23 cellular contexts compared by ENCODE assay signal in the genomic region with DNA sequence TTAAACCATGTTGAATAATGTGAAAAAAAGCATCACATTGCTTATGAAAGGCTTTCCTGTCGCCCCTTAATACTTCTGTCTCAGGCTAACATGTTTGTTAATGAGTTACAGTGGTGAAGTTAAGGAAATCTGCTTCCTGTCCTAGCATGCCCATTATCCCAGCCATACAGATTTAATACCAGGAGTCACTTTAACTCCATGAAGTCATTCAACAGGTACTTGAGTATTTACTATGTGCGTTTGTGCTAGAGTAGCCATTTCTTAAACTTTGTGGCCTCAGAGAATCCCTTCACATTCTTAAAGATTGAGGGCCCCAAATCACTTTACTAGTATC. TPM values are rescaled to one million over a fixed set of nuclear protein-coding genes. Genes with fewer than 3 reads are reported as not detected.
DNase-seq lines count a peak whose midpoint lies in the region; ATAC-seq, FAIRE-seq and TF ChIP-seq lines count a peak whose summit lies in the region.
"Had no signal": no experiment of that assay in that cellular context is flagged by ENCODE, and none has a peak within 500 bp of the region (broad histone marks: within the 10 kb centered on the region; RNA-seq: fewer than 3 reads in every experiment).

No MANE protein-coding gene starts in this region.

- H3K27me3 Mint-ChIP-seq in activated CD4-positive, alpha-beta T cell treated with anti-CD3 and anti-CD28 coated beads for 36 hours = no peaks in the 10 kb centered on the region
- H3K27me3 Mint-ChIP-seq in astrocyte (ENCODE audit: low read depth, unreplicated experiment) = no peaks in the 10 kb centered on the region
- no peaks in the 10 kb centered on the region for H3K27me3 Mint-ChIP-seq in nephron (ENCODE audit: low read depth)
- H3K27me3 Mint-ChIP-seq in osteocyte (ENCODE audit: unreplicated experiment) = no peaks in the 10 kb centered on the region

- intact Hi-C loops in activated CD4-positive, alpha-beta T cell treated with anti-CD3 and anti-CD28 coated beads for 36 hours (cut with DNase I, micrococcal nuclease) = loop anchor here in 1 of 2 experiments (5.0 kb wide), 1 partner anchor 35 kb away; no protein-coding TSS in a partner anchor

- no peaks in the 10 kb centered on the region for H3K27me3 ChIP-seq in GM23248 (replicated peaks; ENCODE audit: insufficient read depth)
- H3K27me3 ChIP-seq in astrocyte (ENCODE audit: insufficient read depth, low read length) = no peaks in the 10 kb centered on the region
- H3K27me3 ChIP-seq: ascending aorta; BLaER1 treated with 17β-estradiol and CSF1 and Interleukin-3, amounts not matched to agents 10 nM and 100 nM; SJCRH30 had no signal

- no peaks in the 10 kb centered on the region for H3K9me3 ChIP-seq in GM23248 (ENCODE audit: low read depth)
- H3K9me3 ChIP-seq in astrocyte (ENCODE audit: insufficient read depth, low read depth, low read length) = no peaks in the 10 kb centered on the region
- H3K9me3 ChIP-seq: ascending aorta; BLaER1 treated with 17β-estradiol and CSF1 and Interleukin-3, amounts not matched to agents 10 nM and 100 nM; HAP-1; prostate gland; SJCRH30 had no signal

- H3K4me2 ChIP-seq in GM23248 (ENCODE audit: unreplicated experiment) (no peak overlapping the region), astrocyte (ENCODE audit: low read length) (no peak overlapping the region)

- H2AFZ ChIP-seq in GM23248 (no peak overlapping the region), astrocyte (ENCODE audit: low read depth, low read length) (no peak overlapping the region)

- POLR2A ChIA-PET in activated CD4-positive, alpha-beta T cell treated with anti-CD3 and anti-CD28 coated beads for 36 hours (lab: Charles Lee) = interaction anchor here (0.6 to 1.0 kb wide), 3 partner anchors 8 to 24 kb away, joined by 3 to 5 read pairs (median 3); a partner anchor contains a TSS

- peaks cover 19% of the 10 kb centered on the region; the same call in 1 of the 2 replicates for H4K20me1 ChIP-seq in GM23248 (ENCODE audit: insufficient read depth)
- H4K20me1 ChIP-seq in astrocyte (ENCODE audit: insufficient read depth, low read length) = peaks cover 49% of the 10 kb centered on the region

- peaks cover 63% of the 10 kb centered on the region for H3K79me2 ChIP-seq in GM23248 (ENCODE audit: insufficient read depth)
- peaks cover 44% of the 10 kb centered on the region for H3K79me2 ChIP-seq in astrocyte (ENCODE audit: insufficient read depth, low read length)

- H3K4me1 ChIP-seq in GM23248 (ENCODE audit: insufficient read depth) (peaks cover 26% of the 10 kb centered on the region), astrocyte (ENCODE audit: insufficient read depth, low read length) (peaks cover 10% of the 10 kb centered on the region)
- H3K4me1 ChIP-seq: prostate gland, SJCRH30 had no signal

- CTCF ChIA-PET in activated CD4-positive, alpha-beta T cell treated with anti-CD3 and anti-CD28 coated beads for 36 hours (lab: Charles Lee) = no interaction called here

- WGBS in GM23248 (ENCODE audit: low coverage in 1 of 2, low lambda C conversion rate in 2 of 2, missing lambda C conversion rate in 2 of 2), 2 experiments = 76 to 88% methylated on average over 2 of the region's 2 CpGs

- H3K4me3 ChIP-seq in GM23248 = no peak overlapping the region
- H3K4me3 ChIP-seq in astrocyte (ENCODE audit: insufficient read depth, low read depth, low read length) = no peak overlapping the region
- H3K4me3 ChIP-seq: ascending aorta; BLaER1 treated with 17β-estradiol and CSF1 and Interleukin-3, amounts not matched to agents 10 nM and 100 nM; HAP-1; prostate gland; SJCRH30 had no signal

- H3K27ac ChIP-seq in GM23248 (peak overlapping the region; percentile 38), astrocyte (ENCODE audit: low read depth, low read length) (peak overlapping the region; percentile 7)
- H3K27ac ChIP-seq: ascending aorta, prostate gland, SJCRH30 had no signal

- no peak overlapping the region for H3K9ac ChIP-seq in GM23248
- H3K9ac ChIP-seq in astrocyte (ENCODE audit: low read length) = no peak overlapping the region

- H3K9me3 Mint-ChIP-seq in activated CD4-positive, alpha-beta T cell treated with anti-CD3 and anti-CD28 coated beads for 36 hours (ENCODE audit: low read depth) = no peaks in the 10 kb centered on the region
- no peaks in the 10 kb centered on the region for H3K9me3 Mint-ChIP-seq in astrocyte (ENCODE audit: unreplicated experiment)
- H3K9me3 Mint-ChIP-seq in nephron = no peaks in the 10 kb centered on the region
- no peaks in the 10 kb centered on the region for H3K9me3 Mint-ChIP-seq in osteocyte (ENCODE audit: unreplicated experiment)

- H3F3A ChIP-seq in GM23248 (ENCODE audit: insufficient read depth) = peaks cover 94% of the 10 kb centered on the region

- H3K27ac Mint-ChIP-seq in activated CD4-positive, alpha-beta T cell treated with anti-CD3 and anti-CD28 coated beads for 36 hours = peak overlapping the region; percentile 63
- H3K27ac Mint-ChIP-seq in astrocyte (ENCODE audit: unreplicated experiment) (peak overlapping the region; percentile 28), nephron (peak overlapping the region in 2 of 3 experiments; percentile 28 to 34), osteocyte (ENCODE audit: unreplicated experiment) (no peak overlapping the region)

- peaks cover 39% of the 10 kb centered on the region for H3K4me1 Mint-ChIP-seq in activated CD4-positive, alpha-beta T cell treated with anti-CD3 and anti-CD28 coated beads for 36 hours
- peaks cover 56% of the 10 kb centered on the region for H3K4me1 Mint-ChIP-seq in astrocyte (ENCODE audit: low read depth, unreplicated experiment)
- no peaks in the 10 kb centered on the region for H3K4me1 Mint-ChIP-seq in nephron
- H3K4me1 Mint-ChIP-seq in osteocyte (ENCODE audit: unreplicated experiment) = peaks cover 15% of the 10 kb centered on the region

- peaks cover 83% of the 10 kb centered on the region for H3K36me3 Mint-ChIP-seq in activated CD4-positive, alpha-beta T cell treated with anti-CD3 and anti-CD28 coated beads for 36 hours (ENCODE audit: low read depth)
- H3K36me3 Mint-ChIP-seq in astrocyte (ENCODE audit: low read depth, unreplicated experiment) (peaks cover 18% of the 10 kb centered on the region), nephron (ENCODE audit: low read depth) (peaks cover 83% of the 10 kb centered on the region), osteocyte (ENCODE audit: unreplicated experiment) (peaks cover 60% of the 10 kb centered on the region)

- H3K36me3 ChIP-seq in GM23248 (ENCODE audit: low read depth) = peaks cover 82% of the 10 kb centered on the region
- H3K36me3 ChIP-seq in astrocyte (ENCODE audit: insufficient read depth, low read length) = peaks cover 77% of the 10 kb centered on the region

- in situ Hi-C loops in GM23248 (cut with MboI) = no loop called here

- no peak overlapping the region for H3K4me3 Mint-ChIP-seq in activated CD4-positive, alpha-beta T cell treated with anti-CD3 and anti-CD28 coated beads for 36 hours
- H3K4me3 Mint-ChIP-seq in astrocyte (ENCODE audit: unreplicated experiment) (no peak overlapping the region), nephron (no peak overlapping the region), osteocyte (ENCODE audit: unreplicated experiment) (no peak overlapping the region)

- DNase-seq in activated CD4-positive, alpha-beta T cell treated with anti-CD3 and anti-CD28 coated beads for 36 hours = no peak
- DNase-seq in activated CD4-positive, alpha-beta T cell treated with anti-CD3 and anti-CD28 coated beads for 1 hour = no peak
- DNase-seq in GM23248 (no peak), astrocyte (ENCODE audit: low read depth) (no peak), osteocyte (ENCODE audit: extremely low spot score, unreplicated experiment) (no peak)
- DNase-seq: activated gamma-delta T cell treated with Interleukin-2 at 50 U/mL for 16 hours; hippocampal formation; MM.1S; NCI-H146; NCI-H774; PC-3; SJCRH30; small intestine; stimulated activated CD4-positive, alpha-beta T cell treated with anti-CD3 and anti-CD28 coated beads, Interleukin-4, amount 100 ng/mL, for 1 hour had no signal

- no peak for ATAC-seq in activated CD4-positive, alpha-beta T cell treated with anti-CD3 and anti-CD28 coated beads for 36 hours
- no peak for ATAC-seq in GM21515 (IDR thresholded peaks at IDR 0.05; ENCODE audit: unreplicated experiment)
- no peak for ATAC-seq in GM21737 (IDR thresholded peaks at IDR 0.05; ENCODE audit: unreplicated experiment)
- ATAC-seq: PC-3 had no signal

- TF ChIP-seq CTCF in astrocyte (IDR thresholded peaks at IDR 0.05; ENCODE audit: insufficient read depth, low read depth, low read length) (no peak), nephron (IDR thresholded peaks at IDR 0.05; ENCODE audit: unreplicated experiment in 3 of 3) (no peak), osteocyte (IDR thresholded peaks at IDR 0.05) (no peak)

- FAIRE-seq in astrocyte (lab: Jason Lieb, UNC) = no peak
- FAIRE-seq: A204.1, keratinocyte, small intestine had no signal

- H3K9me2 ChIP-seq in GM23248 (ENCODE audit: insufficient read depth) = no peaks in the 10 kb centered on the region

RNA-seq across cellular contexts. Expression of a gene that starts 10.1 kb away (rescaled TPM):
- total RNA-seq in activated CD4-positive, alpha-beta T cell treated with anti-CD3 and anti-CD28 coated beads for 36 hours = 100 to 1,000 TPM; 115 to 148 TPM
- total RNA-seq in GM23248 (2014; rRNA removed; shearing (Covaris generic)) = 45.0 and 62.0 TPM in 2 replicates
- 31.7 and 35.0 TPM in 2 replicates for polyA plus RNA-seq in GM23248 (2016; fragmentation: Nextera tagmentation; extraction: Ambion mirVana)
- total RNA-seq in astrocyte (167 and 170 TPM in 2 replicates), osteocyte (154 and 161 TPM in 2 replicates)

RNA-seq across cellular contexts. Expression of a gene that starts 24.4 kb away (rescaled TPM):
- total RNA-seq in activated CD4-positive, alpha-beta T cell treated with anti-CD3 and anti-CD28 coated beads for 36 hours = 10 to 100 TPM; 59.6 to 74.3 TPM
- 38.9 and 41.7 TPM in 2 replicates for total RNA-seq in GM23248 (2014; rRNA removed; shearing (Covaris generic))
- 27.9 and 28.5 TPM in 2 replicates for polyA plus RNA-seq in GM23248 (2016; fragmentation: Nextera tagmentation; extraction: Ambion mirVana)
- total RNA-seq in astrocyte (32.7 and 36.6 TPM in 2 replicates), osteocyte (43.2 and 45.4 TPM in 2 replicates)
